Comparison of ENCODE assay signal across 20 cellular contexts in the genomic region with DNA sequence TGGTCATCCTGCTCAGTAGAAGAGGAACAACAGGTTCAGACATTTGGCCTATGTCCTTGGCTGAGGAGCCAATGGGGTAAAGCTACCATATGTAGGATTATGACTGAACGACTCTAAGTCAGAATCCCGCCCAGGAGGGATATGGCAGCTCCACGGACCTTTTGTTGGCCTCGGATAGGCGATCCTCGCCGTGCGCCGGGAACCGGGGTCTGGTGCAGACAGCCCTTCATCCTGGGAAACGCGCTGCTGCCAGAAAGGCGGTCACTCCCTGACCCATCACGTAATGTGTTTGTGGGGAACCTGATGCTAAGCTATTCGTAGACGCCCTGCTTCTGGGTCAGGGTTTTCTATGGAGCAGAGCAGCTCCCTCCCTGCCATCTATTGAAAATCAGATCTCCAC.
DNase-seq lines count a peak whose midpoint lies in the region; ATAC-seq, FAIRE-seq and TF ChIP-seq lines count a peak whose summit lies in the region.
"Had no signal": no experiment of that assay in that cellular context is flagged by ENCODE, and none has a peak within 500 bp of the region (broad histone marks: within the 10 kb centered on the region; RNA-seq: fewer than 3 reads in every experiment).

No MANE protein-coding gene starts in this region.

- H3K27me3 ChIP-seq in right atrium auricular region (no peaks in the 10 kb centered on the region), heart left ventricle (peaks cover 0 to 26% (median 10%) of the 10 kb centered on the region in 9 donors), Panc1 (ENCODE audit: control insufficient read depth, insufficient read depth, low read length) (no peaks in the 10 kb centered on the region), suprapubic skin (peaks cover 13% of the 10 kb centered on the region), testis (no peaks in the 10 kb centered on the region)
- H3K27me3 ChIP-seq: hepatocyte had no signal

- intact Hi-C loops in heart left ventricle (cut with DNase I) = loop anchor here in 7 of 10 donors (1.0 to 5.0 kb wide), 4 partner anchors 177 to 965 kb away; partner anchors contain the start of gene ALG10B (in 4 of the 7)
- intact Hi-C loops in Panc1 (cut with micrococcal nuclease; ENCODE audit: unreplicated experiment) = loop anchor here (1.0 to 5.0 kb wide), 2 partner anchors 85 to 179 kb away; partner anchors contain the start of gene ALG10B
- intact Hi-C loops in kidney (cut with DNase I) = loop anchor here (10.0 kb wide), 1 partner anchor 177 kb away; the partner anchor contains the start of gene ALG10B
- intact Hi-C loops in testis (cut with DNase I; ENCODE audit: low total_unique reads) = no loop called here

- in situ Hi-C loops in Panc1 (cut with HindIII; ENCODE audit: low pct_unique_long_range_greater_than_20kb, low sequenced_read_pairs) = no loop called here

- ATAC-seq in heart left ventricle (no peak), Panc1 (peak; percentile 6; the same call in 1 of the 2 replicates)

- TF ChIP-seq EP300 in suprapubic skin (IDR thresholded peaks at IDR 0.05) = no peak

- peak overlapping the region in 1 of 2 donors; percentile 49 for H3K9ac ChIP-seq in kidney (ENCODE audit: low read length in 2 of 2)

- H3K27ac ChIP-seq in right atrium auricular region (no peak overlapping the region), heart left ventricle (no peak overlapping the region), Panc1 (ENCODE audit: low read length) (no peak overlapping the region), kidney (ENCODE audit: low read depth in 2 of 2, low read length in 2 of 2) (no peak overlapping the region), suprapubic skin (no peak overlapping the region), testis (no peak overlapping the region)
- H3K27ac ChIP-seq: hepatocyte, sigmoid colon, tibial nerve had no signal

- no peaks in the 10 kb centered on the region for H3K36me3 ChIP-seq in right atrium auricular region
- H3K36me3 ChIP-seq in heart left ventricle = no peaks in the 10 kb centered on the region
- H3K36me3 ChIP-seq in Panc1 (ENCODE audit: control insufficient read depth, insufficient read depth, low read length) = no peaks in the 10 kb centered on the region
- no peaks in the 10 kb centered on the region for H3K36me3 ChIP-seq in kidney (ENCODE audit: control insufficient read depth in 1 of 2, insufficient read depth in 2 of 2, low read length in 2 of 2)
- no peaks in the 10 kb centered on the region for H3K36me3 ChIP-seq in suprapubic skin
- no peaks in the 10 kb centered on the region for H3K36me3 ChIP-seq in testis (ENCODE audit: low read depth, missing control alignments)
- H3K36me3 ChIP-seq: sigmoid colon, tibial nerve had no signal

- BruUV-seq in Panc1 (replicated peaks; lab: Mats Ljungman, UMichigan) = no TSS peak

- H3K9me3 ChIP-seq in right atrium auricular region = no peaks in the 10 kb centered on the region
- peaks cover 0 to 1% (median 0%) of the 10 kb centered on the region in 12 donors for H3K9me3 ChIP-seq in heart left ventricle
- H3K9me3 ChIP-seq in Panc1 (ENCODE audit: control insufficient read depth, insufficient read depth, low read depth, low read length) = no peaks in the 10 kb centered on the region
- H3K9me3 ChIP-seq in kidney (ENCODE audit: control insufficient read depth in 1 of 2, low read length in 2 of 2) = no peaks in the 10 kb centered on the region
- no peaks in the 10 kb centered on the region for H3K9me3 ChIP-seq in suprapubic skin
- no peaks in the 10 kb centered on the region for H3K9me3 ChIP-seq in testis
- H3K9me3 ChIP-seq: sigmoid colon, tibial nerve had no signal

- DNase-seq in right atrium auricular region (ENCODE audit: low spot score) (peak; percentile 43), heart left ventricle (no peak), Panc1 (ENCODE audit: low read depth, low spot score) (no peak), kidney (peak; percentile 77), suprapubic skin (ENCODE audit: low spot score in 2 of 2) (no peak), testis (no peak), NK-92 (lab: John Stamatoyannopoulos, UW; ENCODE audit: unreplicated experiment) (no peak), SW480 (ENCODE audit: low spot score) (no peak)
- DNase-seq: activated CD4-positive, alpha-beta T cell treated with anti-CD3 and anti-CD28 coated beads for 36 hours; activated gamma-delta T cell treated with Interleukin-2 at 50 U/mL for 16 hours; CD4-positive, alpha-beta memory T cell; NCI-H2029; NCI-H446 treated with DMSO at 0.1 percent for 48 hours; sigmoid colon; stimulated activated naive B cell treated with anti-CD40 and anti-IgM and Interleukin-4, amounts not matched to agents 10 μg/mL and 1 μg/mL and 100 μg/mL, for 72 hours had no signal

- 39 to 75% (median 49%) methylated on average over 6 to 16 of the region's 16 CpGs for WGBS in heart left ventricle, 4 donors
- 58% methylated on average over 16 of the region's 16 CpGs for WGBS in suprapubic skin
- 38 to 58% methylated on average over 14 to 15 of the region's 16 CpGs for WGBS in testis, 2 donors

- CTCF ChIA-PET in Panc1 (lab: Charles Lee) = no interaction called here

- TF ChIP-seq POLR2A in heart left ventricle (IDR thresholded peaks at IDR 0.05) (no peak), suprapubic skin (IDR thresholded peaks at IDR 0.05) (no peak), testis (IDR thresholded peaks at IDR 0.05) (no peak)

- peaks cover 0 to 9% of the 10 kb centered on the region in 2 donors for H3K4me1 ChIP-seq in right atrium auricular region
- H3K4me1 ChIP-seq in heart left ventricle = peaks cover 0 to 11% (median 5%) of the 10 kb centered on the region in 12 donors
- no peaks in the 10 kb centered on the region for H3K4me1 ChIP-seq in Panc1 (ENCODE audit: control insufficient read depth, insufficient read depth, low read length)
- peaks cover 0 to 2% of the 10 kb centered on the region in 2 donors for H3K4me1 ChIP-seq in kidney (ENCODE audit: control insufficient read depth in 1 of 2, insufficient read depth in 1 of 2, low read depth in 1 of 2, low read length in 2 of 2)
- peaks cover 15% of the 10 kb centered on the region for H3K4me1 ChIP-seq in suprapubic skin
- peaks cover 4% of the 10 kb centered on the region for H3K4me1 ChIP-seq in testis

- no peak for FAIRE-seq in kidney (lab: Jason Lieb, UNC)
- FAIRE-seq: GM12892, islet of Langerhans, K562 had no signal

- POLR2A ChIA-PET in Panc1 (lab: Charles Lee) = interaction anchor here (0.6 kb wide), 2 partner anchors 172 to 757 kb away, joined by 3 to 7 read pairs; no protein-coding TSS in a partner anchor

- H3K4me3 ChIP-seq in right atrium auricular region (no peak overlapping the region), heart left ventricle (no peak overlapping the region), Panc1 (ENCODE audit: low read depth in 2 of 2, low read length in 2 of 2) (peak overlapping the region; percentile 51 to 72; a peak in 3 of 4 replicates), kidney (ENCODE audit: low read length in 2 of 2) (peak overlapping the region in 1 of 2 donors; percentile 56), suprapubic skin (peak overlapping the region; percentile 49), testis (peak overlapping the region in 1 of 2 donors; percentile 26)
- H3K4me3 ChIP-seq: hepatocyte, K562 had no signal

- TF ChIP-seq CTCF in right atrium auricular region (IDR thresholded peaks at IDR 0.05) (no peak), heart left ventricle (IDR thresholded peaks at IDR 0.05) (no peak), Panc1 (IDR thresholded peaks at IDR 0.05) (no peak), kidney (IDR thresholded peaks at IDR 0.05; ENCODE audit: borderline replicate concordance, extremely low read depth, insufficient read depth) (no peak), suprapubic skin (IDR thresholded peaks at IDR 0.05) (no peak), testis (IDR thresholded peaks at IDR 0.05) (no peak)

Comparison
In these comparisons a context has a peak if more than half of its experiments do, and no peak if none do; other contexts are left out.
1. DNase-seq: peak in right atrium auricular region (single experiment) and kidney (single experiment); none in heart left ventricle (0 of 5), Panc1 (single experiment), suprapubic skin (0 of 2), testis (single experiment), NK-92 (single experiment) and SW480 (single experiment).
2. H3K4me3 ChIP-seq: peak in Panc1 (2 of 2) and suprapubic skin (single experiment); none in right atrium auricular region (0 of 2) and heart left ventricle (0 of 12).